ENCODE assay signal across 26 cellular contexts in genomic region chr5:57976506-57976905, GRCh38.
"Had no signal": no experiment of that assay in that cellular context is flagged by ENCODE, and none has a peak within 500 bp of the region (broad histone marks: within the 10 kb centered on the region; RNA-seq: fewer than 3 reads in every experiment).

No MANE protein-coding gene starts in this region.

- DNase-seq: activated B cell treated with CpG ODN at 0.5 μM for 24 hours; activated CD4-positive, alpha-beta T cell treated with anti-CD3 and anti-CD28 coated beads for 1 hour; activated CD4-positive, alpha-beta T cell treated with anti-CD3 and anti-CD28 coated beads, Interleukin-2, amount 10 ng/mL, durations not matched to agents 24 days and 14 days; activated CD4-positive, alpha-beta T cell treated with anti-CD3 and anti-CD28 coated beads, Interleukin-2, amount 50 U/mL, for 48 hours; activated CD8-positive, alpha-beta memory T cell treated with anti-CD3 and anti-CD28 coated beads, Interleukin-2, amount 10 ng/mL, durations not matched to agents 7 days and 5 days; activated effector memory CD4-positive, alpha-beta T cell treated with Interleukin-2 at 50 U/mL for 16 hours; activated naive CD4-positive, alpha-beta T cell; activated T-cell treated with anti-CD3 and anti-CD28 coated beads, Interleukin-2, amount 50 U/mL, for 24 hours; body of pancreas; IMR-90; Kasumi-1; KBM-7; NCI-H1048; NCI-H1417; NCI-H1930; NCI-H2171; NCI-H2227 treated with DMSO at 0.1 percent for 48 hours; NCI-H526; NCI-H82; OCI-M1; SHP77 treated with DMSO at 0.1 percent for 48 hours; T-helper 17 cell; T-helper 9 cell had no signal

- H3K27me3 ChIP-seq: ascending aorta, body of pancreas had no signal

- H3K36me3 ChIP-seq: ascending aorta had no signal

- H3K4me3 Mint-ChIP-seq: activated B cell treated with CpG ODN at 0.5 μM for 24 hours; activated CD4-positive, alpha-beta T cell treated with anti-CD3 and anti-CD28 coated beads, Interleukin-2, amount 10 ng/mL, durations not matched to agents 24 days and 14 days; activated CD8-positive, alpha-beta memory T cell treated with anti-CD3 and anti-CD28 coated beads, Interleukin-2, amount 10 ng/mL, durations not matched to agents 7 days and 5 days; activated naive CD4-positive, alpha-beta T cell treated with anti-CD3 and anti-CD28 coated beads, Interleukin-2, amount 50 U/mL, for 24 hours; activated T-cell treated with anti-CD3 and anti-CD28 coated beads, Interleukin-2, amount 50 U/mL, for 24 hours; activated T-helper 1 cell treated with anti-CD3 and anti-CD28 coated beads, Interleukin-12 subunit alpha, Interleukin-12 subunit beta, Interleukin-2, Interleukin-4 antibody, amounts not matched to agents 30 ng/mL and 10 ng/mL and 1 ng/mL, durations not matched to agents 14 hours and 24 hours and 36 hours; T-helper 17 cell had no signal

- H3K9me3 ChIP-seq: ascending aorta, body of pancreas had no signal

- H3K4me1 Mint-ChIP-seq: activated B cell treated with CpG ODN at 0.5 μM for 24 hours; activated CD4-positive, alpha-beta T cell treated with anti-CD3 and anti-CD28 coated beads, Interleukin-2, amount 10 ng/mL, durations not matched to agents 24 days and 14 days; activated CD8-positive, alpha-beta memory T cell treated with anti-CD3 and anti-CD28 coated beads, Interleukin-2, amount 10 ng/mL, durations not matched to agents 7 days and 5 days; activated naive CD4-positive, alpha-beta T cell treated with anti-CD3 and anti-CD28 coated beads, Interleukin-2, amount 50 U/mL, for 24 hours; T-helper 17 cell had no signal

- H3K9me3 Mint-ChIP-seq: activated B cell treated with CpG ODN at 0.5 μM for 24 hours; activated CD4-positive, alpha-beta T cell treated with anti-CD3 and anti-CD28 coated beads, Interleukin-2, amount 10 ng/mL, durations not matched to agents 24 days and 14 days; activated naive CD4-positive, alpha-beta T cell treated with anti-CD3 and anti-CD28 coated beads, Interleukin-2, amount 50 U/mL, for 24 hours; activated T-cell treated with anti-CD3 and anti-CD28 coated beads, Interleukin-2, amount 50 U/mL, for 24 hours had no signal

- H3K4me1 ChIP-seq: ascending aorta, body of pancreas had no signal

- H3K27ac Mint-ChIP-seq: activated B cell treated with CpG ODN at 0.5 μM for 24 hours; activated CD4-positive, alpha-beta T cell treated with anti-CD3 and anti-CD28 coated beads, Interleukin-2, amount 10 ng/mL, durations not matched to agents 24 days and 14 days; activated CD8-positive, alpha-beta memory T cell treated with anti-CD3 and anti-CD28 coated beads, Interleukin-2, amount 10 ng/mL, durations not matched to agents 7 days and 5 days; activated naive CD4-positive, alpha-beta T cell treated with anti-CD3 and anti-CD28 coated beads, Interleukin-2, amount 50 U/mL, for 24 hours; activated T-cell treated with anti-CD3 and anti-CD28 coated beads, Interleukin-2, amount 50 U/mL, for 24 hours; activated T-helper 1 cell treated with anti-CD3 and anti-CD28 coated beads, Interleukin-12 subunit alpha, Interleukin-12 subunit beta, Interleukin-2, Interleukin-4 antibody, amounts not matched to agents 30 ng/mL and 10 ng/mL and 1 ng/mL, durations not matched to agents 14 hours and 24 hours and 36 hours; T-helper 17 cell had no signal

- H3K36me3 Mint-ChIP-seq: activated CD8-positive, alpha-beta memory T cell treated with anti-CD3 and anti-CD28 coated beads, Interleukin-2, amount 10 ng/mL, durations not matched to agents 7 days and 5 days; activated naive CD4-positive, alpha-beta T cell treated with anti-CD3 and anti-CD28 coated beads, Interleukin-2, amount 50 U/mL, for 24 hours had no signal

- H3K27me3 Mint-ChIP-seq: activated CD4-positive, alpha-beta T cell treated with anti-CD3 and anti-CD28 coated beads, Interleukin-2, amount 10 ng/mL, durations not matched to agents 24 days and 14 days; activated CD8-positive, alpha-beta memory T cell treated with anti-CD3 and anti-CD28 coated beads, Interleukin-2, amount 10 ng/mL, durations not matched to agents 7 days and 5 days; activated T-cell treated with anti-CD3 and anti-CD28 coated beads, Interleukin-2, amount 50 U/mL, for 24 hours had no signal

- H3K4me3 ChIP-seq: ascending aorta, body of pancreas had no signal

- H3K27ac ChIP-seq: ascending aorta, body of pancreas had no signal

- ATAC-seq: activated CD8-positive, alpha-beta memory T cell treated with anti-CD3 and anti-CD28 coated beads, Interleukin-2, amount 10 ng/mL, durations not matched to agents 7 days and 5 days; body of pancreas; T-helper 17 cell had no signal
